In the genomic region with DNA sequence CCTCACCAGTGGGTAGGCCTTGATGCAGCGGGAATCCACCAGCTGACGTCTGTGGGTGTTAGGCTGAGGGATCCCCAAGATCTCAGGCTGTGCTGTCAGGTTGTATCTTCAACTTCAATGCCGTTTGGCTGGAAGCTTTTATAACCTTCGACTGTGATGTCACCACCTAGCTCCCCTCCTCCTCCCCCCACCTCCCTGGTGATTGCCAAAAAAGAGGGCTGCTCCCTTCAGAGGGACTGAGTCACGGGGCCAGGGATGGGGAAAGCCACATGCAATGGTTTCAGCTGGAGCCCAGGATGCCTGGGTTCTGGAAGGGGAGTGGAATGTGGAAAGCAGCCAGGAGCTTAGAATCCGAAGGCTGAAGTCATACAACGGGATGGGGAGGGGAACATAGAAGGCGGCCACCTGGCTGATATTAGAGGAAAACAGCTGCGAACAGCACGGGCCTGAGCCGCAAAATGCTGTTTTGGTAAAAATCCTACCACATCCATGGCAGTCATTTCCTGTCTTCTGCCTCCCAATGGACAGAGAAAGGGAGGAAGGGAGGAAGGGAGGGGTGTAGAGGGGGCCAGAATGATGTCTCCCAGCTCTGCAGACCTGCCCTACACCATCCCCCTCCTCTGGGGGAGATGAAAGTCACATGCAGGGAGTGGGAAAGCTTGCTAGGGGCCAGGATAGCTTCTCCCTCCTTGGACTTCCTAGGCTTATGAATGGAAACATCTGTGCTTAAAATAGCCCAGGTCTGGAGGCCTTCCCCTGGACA, we compare ENCODE assay signal across 9 cellular contexts. TPM values are rescaled to one million over a fixed set of nuclear protein-coding genes. Genes with fewer than 3 reads are reported as not detected.
DNase-seq lines count a peak whose midpoint lies in the region; FAIRE-seq and TF ChIP-seq lines count a peak whose summit lies in the region.
"Had no signal": no experiment of that assay in that cellular context is flagged by ENCODE, and none has a peak within 500 bp of the region (broad histone marks: within the 10 kb centered on the region; RNA-seq: fewer than 3 reads in every experiment).

TSS of gene LRRN4CL (minus strand) at position 110 of the 763 bp plus-strand sequence. CDS start 1,022 bp downstream, outside the sequence.

- peaks cover 27 to 33% of the 10 kb centered on the region in 2 donors for H3K36me3 ChIP-seq in ascending aorta
- peaks cover 30% of the 10 kb centered on the region for H3K36me3 ChIP-seq in left ventricle myocardium inferior

- no peaks in the 10 kb centered on the region for H3K4me1 ChIP-seq in ascending aorta
- peaks cover 36% of the 10 kb centered on the region for H3K4me1 ChIP-seq in left ventricle myocardium inferior

- no peak within 1 kb of the TSS for H3K27ac ChIP-seq in ascending aorta
- H3K27ac ChIP-seq in left ventricle myocardium inferior (replicated peaks): peak within 1 kb of the TSS; percentile 79

- peak within 1 kb of the TSS; percentile 36 to 43 for H3K4me3 ChIP-seq in ascending aorta
- peak within 1 kb of the TSS; percentile 61 for H3K4me3 ChIP-seq in left ventricle myocardium inferior
- no peak within 1 kb of the TSS for H3K4me3 ChIP-seq in skeletal muscle cell (ENCODE audit: low read depth, low read length)

- TF ChIP-seq CTCF in GM20000 (IDR thresholded peaks at IDR 0.05; ENCODE audit: extremely low read depth, missing control alignments): no peak
- no peak for TF ChIP-seq CTCF in ascending aorta (IDR thresholded peaks at IDR 0.05)
- no peak for TF ChIP-seq CTCF in left ventricle myocardium inferior (IDR thresholded peaks at IDR 0.05; ENCODE audit: borderline replicate concordance)

- DNase-seq in GM20000 (ENCODE audit: low spot score): peak; percentile 18
- peak in 1 of 2 donors; percentile 83 for DNase-seq in ascending aorta (ENCODE audit: low spot score in 2 of 2)
- peak; percentile 79 for DNase-seq in left ventricle myocardium inferior
- DNase-seq in skeletal muscle cell (ENCODE audit: low read depth): peak; percentile 71
- no peak for DNase-seq in HTR-8/SVneo (ENCODE audit: insufficient read length, low spot score)
- DNase-seq in NCI-H1048 (lab: John Stamatoyannopoulos, UW): no peak
- DNase-seq in DMS79 treated with DMSO at 0.1 percent for 48 hours (lab: John Stamatoyannopoulos, UW): no peak
- no peak for DNase-seq in RCC 7860 (ENCODE audit: low spot score)

- H3K9me3 ChIP-seq in ascending aorta (no peaks in the 10 kb centered on the region), left ventricle myocardium inferior (replicated peaks) (no peaks in the 10 kb centered on the region)

- FAIRE-seq in HTR-8/SVneo (lab: Jason Lieb, UNC) (no peak), RCC 7860 (lab: Jason Lieb, UNC) (no peak)
- FAIRE-seq: TTC549 had no signal

- H3K27me3 ChIP-seq in ascending aorta (no peaks in the 10 kb centered on the region), left ventricle myocardium inferior (ENCODE audit: low read depth) (peaks cover 6% of the 10 kb centered on the region)

- intact Hi-C loops in ascending aorta (cut with DNase I) (no loop called here), left ventricle myocardium inferior (cut with micrococcal nuclease) (loop anchor here (10.0 kb wide), 1 partner anchor 305 kb away; no protein-coding TSS in a partner anchor)

RNA-seq across cellular contexts. Expression of gene LRRN4CL, which starts in this region (rescaled TPM):
- total RNA-seq in ascending aorta: 12.1 TPM
- 2.7 TPM for total RNA-seq in left ventricle myocardium inferior

Comparison
In these comparisons a context has a peak if more than half of its experiments do, and no peak if none do; other contexts are left out.
1. DNase-seq: peak in GM20000 (single experiment), left ventricle myocardium inferior (single experiment) and skeletal muscle cell (single experiment); none in HTR-8/SVneo (single experiment), NCI-H1048 (single experiment), DMS79 treated with DMSO at 0.1 percent for 48 hours (single experiment) and RCC 7860 (single experiment).